In genomic region chr9:29078063-29078660, GRCh38 we compare ENCODE assay signal across 20 cellular contexts.
DNase-seq lines count a peak whose midpoint lies in the region; TF ChIP-seq lines count a peak whose summit lies in the region.
"Had no signal": no experiment of that assay in that cellular context is flagged by ENCODE, and none has a peak within 500 bp of the region (broad histone marks: within the 10 kb centered on the region; RNA-seq: fewer than 3 reads in every experiment).

No MANE protein-coding gene starts in this region.

- peak overlapping the region; percentile 61 for H3K27ac Mint-ChIP-seq in MCF 10A (ENCODE audit: low read depth, unreplicated experiment)
- H3K27ac Mint-ChIP-seq: CD4-positive, alpha-beta memory T cell; H9 had no signal

- POLR2A ChIA-PET in MCF 10A (lab: Yijun Ruan, JAX): no interaction called here

- no peaks in the 10 kb centered on the region for H3K36me3 Mint-ChIP-seq in MCF 10A (ENCODE audit: insufficient read depth, unreplicated experiment)
- H3K36me3 Mint-ChIP-seq: CD4-positive, alpha-beta memory T cell had no signal

- no peaks in the 10 kb centered on the region for H3K4me1 ChIP-seq in breast epithelium
- H3K4me1 ChIP-seq: parathyroid adenoma, Peyer's patch had no signal

- H3K4me3 ChIP-seq in breast epithelium (no peak overlapping the region), astrocyte of the spinal cord (ENCODE audit: low read depth, low read length) (no peak overlapping the region)
- H3K4me3 ChIP-seq: hepatocyte, Peyer's patch had no signal

- TF ChIP-seq CTCF in MCF 10A (IDR thresholded peaks at IDR 0.05; ENCODE audit: unreplicated experiment) (no peak), breast epithelium (IDR thresholded peaks at IDR 0.05) (no peak), astrocyte of the spinal cord (IDR thresholded peaks at IDR 0.05; ENCODE audit: low read depth, low read length) (no peak), GM10266 (IDR thresholded peaks at IDR 0.05; ENCODE audit: control insufficient read depth, insufficient read depth, low read depth, missing control alignments) (no peak)

- no peak overlapping the region for H3K27ac ChIP-seq in breast epithelium
- H3K27ac ChIP-seq: 22Rv1, hepatocyte, HL-60, parathyroid adenoma, Peyer's patch had no signal

- no peaks in the 10 kb centered on the region for H3K36me3 ChIP-seq in breast epithelium
- H3K36me3 ChIP-seq: Peyer's patch had no signal

- H3K27me3 ChIP-seq in breast epithelium: no peaks in the 10 kb centered on the region
- H3K27me3 ChIP-seq: hepatocyte, Peyer's patch had no signal

- in situ Hi-C loops in astrocyte of the spinal cord (cut with HindIII; ENCODE audit: low sequenced_read_pairs): no loop called here

- BruUV-seq in MCF 10A (replicated peaks; lab: Mats Ljungman, UMichigan): TSS peak; percentile 79

- DNase-seq in MCF 10A (ENCODE audit: unreplicated experiment) (peak; percentile 84), breast epithelium (ENCODE audit: low spot score in 2 of 2) (no peak), astrocyte of the spinal cord (ENCODE audit: low read depth, low spot score) (peak; percentile 83), iris pigment epithelial cell (ENCODE audit: low read depth) (peak; percentile 20), anterior cingulate cortex (lab: John Stamatoyannopoulos, UW) (no peak), GM10266 (ENCODE audit: extremely low spot score) (no peak), COR-L47 (lab: John Stamatoyannopoulos, UW) (no peak)
- no peak for DNase-seq in activated CD4-positive, CD25-positive, alpha-beta regulatory T cell treated with anti-CD3 and anti-CD28 coated beads, Interleukin-2, amount 50 U/mL, for 72 hours
- DNase-seq: activated CD8-positive, alpha-beta memory T cell treated with anti-CD3 and anti-CD28 coated beads, Interleukin-2, amount 50 U/mL, for 48 hours; activated naive CD4-positive, alpha-beta T cell treated with anti-CD3 and anti-CD28 coated beads, Interleukin-2, amount 50 U/mL, for 16 hours; CD4-positive, alpha-beta memory T cell; H9; NCI-H187; NCI-H526; Peyer's patch had no signal

- no peaks in the 10 kb centered on the region for H3K9me3 Mint-ChIP-seq in MCF 10A (ENCODE audit: unreplicated experiment)

- H3K4me1 Mint-ChIP-seq in MCF 10A (ENCODE audit: insufficient read depth, unreplicated experiment): peaks cover 14% of the 10 kb centered on the region
- H3K4me1 Mint-ChIP-seq: CD4-positive, alpha-beta memory T cell; central memory CD8-positive, alpha-beta T cell; H9 had no signal

- TF ChIP-seq POLR2A in breast epithelium (IDR thresholded peaks at IDR 0.05): no peak

- CTCF ChIA-PET in MCF 10A (lab: Yijun Ruan, JAX): no interaction called here

- H3K4me3 Mint-ChIP-seq in MCF 10A (ENCODE audit: unreplicated experiment): peak overlapping the region; percentile 49
- H3K4me3 Mint-ChIP-seq: CD4-positive, alpha-beta memory T cell; central memory CD8-positive, alpha-beta T cell; H9 had no signal

- H3K9me3 ChIP-seq in breast epithelium: no peaks in the 10 kb centered on the region
- H3K9me3 ChIP-seq: Peyer's patch had no signal

- intact Hi-C loops in MCF 10A (cut with micrococcal nuclease) (no loop called here), breast epithelium (cut with DNase I; ENCODE audit: low total_unique reads) (no loop called here)

- H3K27me3 Mint-ChIP-seq in MCF 10A (ENCODE audit: insufficient read depth, unreplicated experiment): no peaks in the 10 kb centered on the region
- H3K27me3 Mint-ChIP-seq: CD4-positive, alpha-beta memory T cell; central memory CD8-positive, alpha-beta T cell had no signal

Comparison
In these comparisons a context has a peak if more than half of its experiments do, and no peak if none do; other contexts are left out.
1. DNase-seq: peak in MCF 10A (single experiment), astrocyte of the spinal cord (single experiment) and iris pigment epithelial cell (single experiment); none in breast epithelium (0 of 2), activated CD4-positive, CD25-positive, alpha-beta regulatory T cell treated with anti-CD3 and anti-CD28 coated beads, Interleukin-2, amount 50 U/mL, for 72 hours (single experiment), anterior cingulate cortex (0 of 58), GM10266 (single experiment) and COR-L47 (single experiment).